In genomic region chr1:93609536-93609935, GRCh38 we compare ENCODE assay signal across 20 cellular contexts.
DNase-seq lines count a peak whose midpoint lies in the region; ATAC-seq and TF ChIP-seq lines count a peak whose summit lies in the region.
"Had no signal": no experiment of that assay in that cellular context is flagged by ENCODE, and none has a peak within 500 bp of the region (broad histone marks: within the 10 kb centered on the region; RNA-seq: fewer than 3 reads in every experiment).

No MANE protein-coding gene starts in this region.

- peak overlapping the region; percentile 72 for H4K91ac ChIP-seq in mesenchymal stem cell (ENCODE audit: low read length)

- H3K9ac ChIP-seq in mesenchymal stem cell (ENCODE audit: low read length): no peak overlapping the region
- no peak overlapping the region for H3K9ac ChIP-seq in skeletal muscle satellite cell (ENCODE audit: low read depth, low read length)

- H3K36me3 ChIP-seq in RWPE2 (ENCODE audit: low read depth) (peaks cover 44% of the 10 kb centered on the region), mesenchymal stem cell (ENCODE audit: control insufficient read depth in 1 of 2, insufficient read depth in 2 of 2, low read depth in 1 of 2, low read length in 2 of 2) (peaks cover 0 to 17% of the 10 kb centered on the region in 2 experiments), skeletal muscle satellite cell (ENCODE audit: insufficient read depth, low read length) (peaks cover 22% of the 10 kb centered on the region)
- H3K36me3 ChIP-seq: ovary, tibial nerve had no signal

- H3K4me2 ChIP-seq in mesenchymal stem cell (ENCODE audit: low read length, poor library complexity, severe bottlenecking) (no peak overlapping the region), skeletal muscle satellite cell (ENCODE audit: low read length) (peak overlapping the region; percentile 30)

- H2AK5ac ChIP-seq in mesenchymal stem cell (ENCODE audit: low read length, severe bottlenecking): no peak overlapping the region

- ATAC-seq in RWPE2 (ENCODE audit: low read depth) (no peak), HG03342 (IDR thresholded peaks at IDR 0.05; ENCODE audit: unreplicated experiment) (no peak), HG02610 (IDR thresholded peaks at IDR 0.05; ENCODE audit: unreplicated experiment) (no peak)

- DNase-seq in HFFc6 (no peak), RWPE2 (ENCODE audit: low spot score) (no peak), mesenchymal stem cell (no peak), NCI-H1092 treated with DMSO at 0.1 percent for 48 hours (lab: John Stamatoyannopoulos, UW) (no peak)
- DNase-seq: activated CD4-positive, CD25-positive, alpha-beta regulatory T cell treated with anti-CD3 and anti-CD28 coated beads, Interleukin-2, amount 50 U/mL, for 72 hours; activated CD8-positive, alpha-beta memory T cell treated with anti-CD3 and anti-CD28 coated beads for 24 hours; AML-193; H9; Kasumi-1; NCI-H1092; NCI-H2081; NCI-H510A; ovary; RPMI8226 had no signal

- peak overlapping the region; percentile 25 to 61 for H3K18ac ChIP-seq in mesenchymal stem cell (ENCODE audit: low read depth in 1 of 2, low read length in 2 of 2)

- H3K27me3 Mint-ChIP-seq in HFFc6 (ENCODE audit: insufficient read depth): peaks cover 2% of the 10 kb centered on the region

- peak overlapping the region; percentile 46 for H4K8ac ChIP-seq in mesenchymal stem cell (ENCODE audit: low read length)

- H3K27ac Mint-ChIP-seq in HFFc6: peak overlapping the region; percentile 85

- H2BK5ac ChIP-seq in mesenchymal stem cell (ENCODE audit: low read depth, low read length, poor library complexity, severe bottlenecking): no peak overlapping the region

- no peak overlapping the region for H2AFZ ChIP-seq in mesenchymal stem cell (ENCODE audit: low read depth, low read length)

- H3K27ac ChIP-seq in RWPE2 (ENCODE audit: poor library complexity, severe bottlenecking): peak overlapping the region; percentile 66
- H3K27ac ChIP-seq in mesenchymal stem cell (ENCODE audit: low read length, poor library complexity, severe bottlenecking): no peak overlapping the region
- H3K27ac ChIP-seq: ovary had no signal

- peaks cover 72% of the 10 kb centered on the region for H3K4me1 ChIP-seq in RWPE2 (ENCODE audit: insufficient read depth, poor library complexity, severe bottlenecking)
- H3K4me1 ChIP-seq in mesenchymal stem cell (ENCODE audit: control insufficient read depth, insufficient read depth, low read depth, low read length): peaks cover 37% of the 10 kb centered on the region
- peaks cover 69% of the 10 kb centered on the region for H3K4me1 ChIP-seq in skeletal muscle satellite cell (ENCODE audit: control insufficient read depth, insufficient read depth, low read length)

- H3K4ac ChIP-seq in mesenchymal stem cell (ENCODE audit: low read depth in 1 of 2, low read length in 2 of 2): no peak overlapping the region

- TF ChIP-seq CTCF in HFFc6 (IDR thresholded peaks at IDR 0.05) (no peak), RWPE2 (IDR thresholded peaks at IDR 0.05; ENCODE audit: poor library complexity, severe bottlenecking) (no peak)

- H2BK12ac ChIP-seq in mesenchymal stem cell (ENCODE audit: low read length in 2 of 2): peak overlapping the region in 1 of 2 experiments; percentile 35

- H3K4me3 Mint-ChIP-seq in HFFc6: no peak overlapping the region; the same call in 1 of the 2 replicates
- H3K4me3 Mint-ChIP-seq: H9; stimulated activated naive CD8-positive, alpha-beta T cell treated with anti-CD3 and anti-CD28 coated beads, Interleukin-15, Interleukin-2, amounts not matched to agents 100 ng/mL and 50 ng/mL, for 24 hours had no signal

- no peak overlapping the region for H2BK15ac ChIP-seq in mesenchymal stem cell (ENCODE audit: low read depth, poor library complexity, severe bottlenecking)

- 94% methylated on average over 8 of the region's 8 CpGs for WGBS in mesenchymal stem cell

- no peak overlapping the region for H2BK120ac ChIP-seq in mesenchymal stem cell (ENCODE audit: low read depth, low read length)

- peaks cover 100% of the 10 kb centered on the region for H3K4me1 Mint-ChIP-seq in HFFc6 (ENCODE audit: low read depth)

- no peak overlapping the region for H3K4me3 ChIP-seq in RWPE2 (ENCODE audit: severe bottlenecking)
- H3K4me3 ChIP-seq in mesenchymal stem cell (ENCODE audit: insufficient read depth in 1 of 2, low read depth in 1 of 2, low read length in 2 of 2): no peak overlapping the region
- no peak overlapping the region for H3K4me3 ChIP-seq in skeletal muscle satellite cell (ENCODE audit: low read length)
- H3K4me3 ChIP-seq: ovary, tibial nerve had no signal

- H3K9me3 Mint-ChIP-seq in HFFc6: no peaks in the 10 kb centered on the region
- H3K9me3 Mint-ChIP-seq: activated naive CD4-positive, alpha-beta T cell treated with anti-CD3 and anti-CD28 coated beads, Interleukin-2, amount 50 U/mL, for 72 hours; H9; stimulated activated naive CD8-positive, alpha-beta T cell treated with anti-CD3 and anti-CD28 coated beads, Interleukin-15, Interleukin-2, amounts not matched to agents 100 ng/mL and 50 ng/mL, for 24 hours had no signal

- peaks cover 24% of the 10 kb centered on the region for H3K36me3 Mint-ChIP-seq in HFFc6 (ENCODE audit: low read depth)

- H3K9me3 ChIP-seq in RWPE2 (ENCODE audit: severe bottlenecking) (no peaks in the 10 kb centered on the region), mesenchymal stem cell (ENCODE audit: control insufficient read depth, low read length) (no peaks in the 10 kb centered on the region), skeletal muscle satellite cell (replicated peaks; ENCODE audit: low read length) (no peaks in the 10 kb centered on the region)
- H3K9me3 ChIP-seq: ovary, tibial nerve had no signal

- H3K79me1 ChIP-seq in mesenchymal stem cell (replicated peaks; ENCODE audit: low read length, poor library complexity, severe bottlenecking): peaks cover 9% of the 10 kb centered on the region

- H3K14ac ChIP-seq in mesenchymal stem cell (ENCODE audit: low read length in 2 of 2): no peak overlapping the region

- H3K27me3 ChIP-seq in RWPE2 (ENCODE audit: insufficient read depth, poor library complexity, severe bottlenecking) (no peaks in the 10 kb centered on the region), mesenchymal stem cell (ENCODE audit: control insufficient read depth in 1 of 2, insufficient read depth in 1 of 2, low read length in 2 of 2) (no peaks in the 10 kb centered on the region), skeletal muscle satellite cell (ENCODE audit: control insufficient read depth, insufficient read depth, low read length) (no peaks in the 10 kb centered on the region)
- H3K27me3 ChIP-seq: ovary, tibial nerve had no signal

- H3K23ac ChIP-seq in mesenchymal stem cell (ENCODE audit: low read length in 2 of 2): no peak overlapping the region
